In genomic region chr15:63500265-63501250, GRCh38 we compare ENCODE assay signal across 8 cellular contexts. TPM values are rescaled to one million over a fixed set of nuclear protein-coding genes. Genes with fewer than 3 reads are reported as not detected.
DNase-seq lines count a peak whose midpoint lies in the region; ATAC-seq, FAIRE-seq and TF ChIP-seq lines count a peak whose summit lies in the region.

No MANE protein-coding gene starts in this region.

- H3K4me3 ChIP-seq in H1 (ENCODE audit: extremely low read depth in 1 of 4, insufficient read depth in 2 of 4, low read depth in 3 of 4, low read length in 4 of 4) (peak overlapping the region in 3 of 4 experiments; percentile 15 to 49 (median 23); a peak in 5 of 8 replicates), neural progenitor cell (no peak overlapping the region), WERI-Rb-1 (ENCODE audit: low read depth, low read length) (no peak overlapping the region), A673 (ENCODE audit: low read depth, low read length, poor library complexity, severe bottlenecking) (no peak overlapping the region)

- H4K20me1 ChIP-seq in H1 (replicated peaks in 1 of 2; ENCODE audit: control insufficient read depth in 1 of 2, insufficient read depth in 2 of 2, low read length in 2 of 2) (peaks cover 0 to 3% of the 10 kb centered on the region in 2 experiments), neural progenitor cell (ENCODE audit: low read depth) (peaks cover 14% of the 10 kb centered on the region)

- no peaks in the 10 kb centered on the region for H3K36me3 ChIP-seq in H1 (ENCODE audit: control insufficient read depth in 2 of 4, insufficient read depth in 4 of 4, low read length in 3 of 4)
- H3K36me3 ChIP-seq in neural progenitor cell, result no peaks in the 10 kb centered on the region
- peaks cover 3% of the 10 kb centered on the region; the same call in 1 of the 2 replicates for H3K36me3 ChIP-seq in WERI-Rb-1
- no peaks in the 10 kb centered on the region for H3K36me3 ChIP-seq in A673 (ENCODE audit: insufficient read depth, low read length, poor library complexity, severe bottlenecking)

- H2BK12ac ChIP-seq in H1 (ENCODE audit: low read depth, low read length), result no peak overlapping the region

- H3K4me3 Mint-ChIP-seq in CD14-positive monocyte, result peak overlapping the region; percentile 55 to 69
- peak overlapping the region; percentile 28 for H3K4me3 Mint-ChIP-seq in neural progenitor cell

- no peak overlapping the region for H2BK5ac ChIP-seq in H1 (ENCODE audit: low read depth, low read length)

- H3K9me3 Mint-ChIP-seq in CD14-positive monocyte, result peaks cover 0 to 2% (median 0%) of the 10 kb centered on the region in 7 donors
- H3K9me3 Mint-ChIP-seq in neural progenitor cell, result no peaks in the 10 kb centered on the region

- H3K23me2 ChIP-seq in H1 (ENCODE audit: low read depth, low read length), result peaks cover 14% of the 10 kb centered on the region

- H2BK15ac ChIP-seq in H1 (ENCODE audit: low read length), result no peak overlapping the region

- TF ChIP-seq CTCF in CD14-positive monocyte (IDR thresholded peaks at IDR 0.05), result no peak
- no peak for TF ChIP-seq CTCF in H1 (IDR thresholded peaks at IDR 0.05; ENCODE audit: control extremely low read depth in 1 of 3, insufficient read depth in 1 of 3, low read depth in 1 of 3, low read length in 3 of 3)
- TF ChIP-seq CTCF in neural progenitor cell (IDR thresholded peaks at IDR 0.05), result no peak
- no peak for TF ChIP-seq CTCF in WERI-Rb-1 (IDR thresholded peaks at IDR 0.05; ENCODE audit: low read depth, low read length)
- no peak for TF ChIP-seq CTCF in A673 (conservative IDR thresholded peaks at IDR 0.05; ENCODE audit: low read depth, low read length)

- H3K9ac ChIP-seq in H1 (replicated peaks in 1 of 4; ENCODE audit: extremely low read depth in 1 of 4, low read depth in 3 of 4, low read length in 3 of 4) (no peak overlapping the region), neural progenitor cell (no peak overlapping the region)

- H3K4ac ChIP-seq in H1 (replicated peaks; ENCODE audit: insufficient read length, low read depth, low read length), result no peak overlapping the region

- no peak overlapping the region for H3K56ac ChIP-seq in H1 (replicated peaks; ENCODE audit: insufficient read length, low read depth, low read length)

- H3K27me3 Mint-ChIP-seq in CD14-positive monocyte (ENCODE audit: low read depth in 3 of 3) (peaks cover 0 to 4% (median 2%) of the 10 kb centered on the region in 3 donors), neural progenitor cell (ENCODE audit: insufficient read depth, low read depth) (peaks cover 7% of the 10 kb centered on the region)

- H2AFZ ChIP-seq in H1 (ENCODE audit: low read length) (no peak overlapping the region), neural progenitor cell (replicated peaks) (no peak overlapping the region)

- peak; percentile 65 for DNase-seq in CD14-positive monocyte (ENCODE audit: low spot score)
- DNase-seq in NOMO-1 treated with dmso at 0.1 percent for 144 hours (lab: John Stamatoyannopoulos, UW; ENCODE audit: unreplicated experiment), result peak; percentile 49
- no peak for DNase-seq in H1 (ENCODE audit: low read depth in 1 of 2, low spot score in 2 of 2)
- no peak for DNase-seq in neural progenitor cell (ENCODE audit: low spot score)
- no peak for DNase-seq in WERI-Rb-1
- no peak for DNase-seq in A673 (ENCODE audit: low spot score)

- TF ChIP-seq RAD21 in H1 (IDR thresholded peaks at IDR 0.05 in 1 of 2, conservative IDR thresholded peaks at IDR 0.05 in 1 of 2; ENCODE audit: low read depth in 2 of 2, low read length in 2 of 2), result no peak

- H3K36me3 Mint-ChIP-seq in CD14-positive monocyte (peaks cover 2 to 8% of the 10 kb centered on the region in 2 donors), neural progenitor cell (no peaks in the 10 kb centered on the region)

- TF ChIP-seq EP300 in H1 (IDR thresholded peaks at IDR 0.05; ENCODE audit: borderline replicate concordance in 1 of 2, low read depth in 2 of 2, low read length in 2 of 2), result no peak

- no peak overlapping the region for H4K5ac ChIP-seq in H1 (ENCODE audit: insufficient read length, low read depth, low read length)

- H3K4me1 Mint-ChIP-seq in CD14-positive monocyte (peaks cover 61% of the 10 kb centered on the region), neural progenitor cell (peaks cover 34% of the 10 kb centered on the region)

- H3K79me2 ChIP-seq in H1 (ENCODE audit: control insufficient read depth in 1 of 2, insufficient read depth in 2 of 2, low read length in 2 of 2), result no peaks in the 10 kb centered on the region
- peaks cover under 1% of the 10 kb centered on the region for H3K79me2 ChIP-seq in neural progenitor cell (ENCODE audit: low read depth)

- peaks cover 28% of the 10 kb centered on the region for H3F3A ChIP-seq in neural progenitor cell (ENCODE audit: low read depth)

- no peaks in the 10 kb centered on the region for H3K79me1 ChIP-seq in H1 (ENCODE audit: low read depth, low read length)

- H4K91ac ChIP-seq in H1 (replicated peaks; ENCODE audit: insufficient read length, low read length), result no peak overlapping the region

- H3K9me3 ChIP-seq in H1 (ENCODE audit: insufficient read depth in 2 of 2, low read depth in 1 of 2, low read length in 1 of 2), result no peaks in the 10 kb centered on the region
- H3K9me3 ChIP-seq in neural progenitor cell (ENCODE audit: low read depth), result no peaks in the 10 kb centered on the region
- H3K9me3 ChIP-seq in WERI-Rb-1 (ENCODE audit: severe bottlenecking), result no peaks in the 10 kb centered on the region
- no peaks in the 10 kb centered on the region for H3K9me3 ChIP-seq in A673 (ENCODE audit: low read depth, low read length, poor library complexity, severe bottlenecking)

- no peak overlapping the region for H2AK5ac ChIP-seq in H1 (ENCODE audit: low read depth, low read length)

- no peak overlapping the region for H3K18ac ChIP-seq in H1 (ENCODE audit: extremely low read depth, low read length)

- H3K27ac Mint-ChIP-seq in CD14-positive monocyte (no peak overlapping the region), neural progenitor cell (no peak overlapping the region)

- POLR2A ChIA-PET in H1 (lab: Charles Lee; ENCODE audit: partially characterized antibody), result no interaction called here
- POLR2A ChIA-PET in A673 (lab: Charles Lee; ENCODE audit: low non-redundant PET), result interaction anchor here (0.7 kb wide), 1 partner anchor 1105 kb away, joined by 3 read pairs; no protein-coding TSS in a partner anchor

- H3K27me3 ChIP-seq in H1 (replicated peaks in 1 of 4; ENCODE audit: control insufficient read depth in 3 of 4, extremely low read depth in 1 of 4, insufficient read depth in 3 of 4, low read length in 3 of 4) (peaks cover 22 to 67% (median 52%) of the 10 kb centered on the region in 4 experiments), neural progenitor cell (peaks cover 83% of the 10 kb centered on the region), WERI-Rb-1 (ENCODE audit: insufficient read depth, low read depth, severe bottlenecking) (no peaks in the 10 kb centered on the region), A673 (replicated peaks; ENCODE audit: insufficient read depth, low read depth, low read length, poor library complexity) (no peaks in the 10 kb centered on the region)

- no peak overlapping the region for H2BK120ac ChIP-seq in H1 (replicated peaks; ENCODE audit: low read depth, low read length)

- intact Hi-C loops in CD14-positive monocyte (cut with micrococcal nuclease), result loop anchor here in 1 of 2 donors (1.0 to 10.0 kb wide), 4 partner anchors 9 to 957 kb away; no protein-coding TSS in a partner anchor
- intact Hi-C loops in A673 (cut with micrococcal nuclease; ENCODE audit: unreplicated experiment), result loop anchor here (5.0 to 10.0 kb wide), 2 partner anchors 102 to 216 kb away; no protein-coding TSS in a partner anchor

- no peak for TF ChIP-seq POLR2A in H1 (IDR thresholded peaks at IDR 0.05; ENCODE audit: control extremely low read depth in 1 of 2, low read depth in 2 of 2, low read length in 2 of 2)

- CTCF ChIA-PET in H1 (lab: Charles Lee; ENCODE audit: partially characterized antibody) (interaction anchor here (1.2 to 1.9 kb wide), 5 partner anchors 12 to 63 kb away, joined by 4 to 9 read pairs (median 4); no protein-coding TSS in a partner anchor), A673 (lab: Charles Lee) (no interaction called here)

- no peak overlapping the region for H2BK20ac ChIP-seq in H1 (ENCODE audit: low read length)

- H4K8ac ChIP-seq in H1 (ENCODE audit: extremely low read depth, insufficient read depth, low read length), result no peak overlapping the region

- no TSS peak for BruUV-seq in A673 (replicated peaks; lab: Mats Ljungman, UMichigan)

- no peak overlapping the region for H3K23ac ChIP-seq in H1 (ENCODE audit: insufficient read length)

- H3K4me1 ChIP-seq in H1 (replicated peaks in 1 of 4; ENCODE audit: control insufficient read depth in 3 of 4, insufficient read depth in 4 of 4, low read length in 3 of 4), result peaks cover 7 to 21% (median 16%) of the 10 kb centered on the region in 4 experiments
- peaks cover 15% of the 10 kb centered on the region for H3K4me1 ChIP-seq in neural progenitor cell
- H3K4me1 ChIP-seq in A673 (ENCODE audit: insufficient read depth, low read length, poor library complexity, severe bottlenecking), result peaks cover 22% of the 10 kb centered on the region

- no peak overlapping the region for H3K14ac ChIP-seq in H1 (ENCODE audit: insufficient read length)

- FAIRE-seq in H1 (lab: Jason Lieb, UNC), result no peak

- ATAC-seq in GM21576 (IDR thresholded peaks at IDR 0.05; ENCODE audit: unreplicated experiment), result no peak
- no peak for ATAC-seq in GM18858 (IDR thresholded peaks at IDR 0.05; ENCODE audit: unreplicated experiment)

- H3K27ac ChIP-seq in H1 (ENCODE audit: low read depth, low read length) (no peak overlapping the region), neural progenitor cell (no peak overlapping the region), WERI-Rb-1 (no peak overlapping the region), A673 (ENCODE audit: low read depth, low read length, poor library complexity, severe bottlenecking) (no peak overlapping the region)

- 54% methylated on average over 8 of the region's 8 CpGs; no CpG with 5 or more reads in 1 of the 2 experiments for WGBS in H1 (ENCODE audit: extremely low coverage in 1 of 2, insufficient coverage in 1 of 2, insufficient read length in 1 of 2, insufficient replicate concordance in 2 of 2, low coverage in 1 of 2, low lambda C conversion rate in 2 of 2, missing lambda C conversion rate in 1 of 2), 2 experiments

- H3K4me2 ChIP-seq in H1 (ENCODE audit: insufficient read depth in 1 of 2, low read depth in 2 of 2, low read length in 2 of 2) (peak overlapping the region; percentile 38 to 63), neural progenitor cell (peak overlapping the region; percentile 64)

RNA-seq across cellular contexts. Expression of gene USP3, which starts 3.8 kb away (rescaled TPM):
- polyA plus RNA-seq in CD14-positive monocyte (100 to 1,000 TPM in 1 of 2 donors, 10 to 100 TPM in 1; 91.4 to 122 TPM), H1 (2011; rRNA removed) (10.0 and 16.2 TPM in 2 replicates)
- total RNA-seq in H1 (2021; fragmentation: NEBNext Ultra II Directional; extraction: Animal tissue kit (Norgen Biotek cat#: 25700)), result 10.8 and 15.5 TPM in 2 replicates
- 6.9 TPM for polyA plus RNA-seq in H1 (2011; cell fraction: cytosol; rRNA removed)
- 16.9 TPM for polyA plus RNA-seq in H1 (2011; cell fraction: nucleus; rRNA removed)
- 17.5 to 23.1 TPM (median 18.6 TPM) in 4 replicates for polyA plus RNA-seq in H1 (2012, experiment 1 of 2)
- polyA plus RNA-seq in H1 (2012, experiment 2 of 2), result 4.9 TPM
- polyA plus RNA-seq in H1 (2013, experiment 1 of 2), result 7.8 TPM
- 6.8 TPM for polyA plus RNA-seq in H1 (2013, experiment 2 of 2)
- polyA minus RNA-seq in H1 (2011; rRNA and poly(A)+ RNA removed), result 12.4 and 29.6 TPM in 2 replicates
- 15.0 TPM for polyA minus RNA-seq in H1 (2011; cell fraction: cytosol; rRNA and poly(A)+ RNA removed)
- polyA minus RNA-seq in H1 (2011; cell fraction: nucleus; rRNA and poly(A)+ RNA removed), result 33.1 TPM
- total RNA-seq in neural progenitor cell (ENCODE audit: low replicate concordance) (48.8 and 64.2 TPM in 2 replicates), A673 (2021) (65.3 and 76.7 TPM in 2 replicates)

Comparison
In these comparisons a context has a peak if more than half of its experiments do, and no peak if none do; other contexts are left out.
1. DNase-seq: peak in CD14-positive monocyte (single experiment) and NOMO-1 treated with dmso at 0.1 percent for 144 hours (single experiment); none in H1 (0 of 2), neural progenitor cell (single experiment), WERI-Rb-1 (single experiment) and A673 (single experiment).
2. H3K4me3 ChIP-seq: peak in H1 (3 of 4); none in neural progenitor cell (single experiment), WERI-Rb-1 (single experiment) and A673 (single experiment).